16 cellular contexts compared by ENCODE assay signal in the genomic region with DNA sequence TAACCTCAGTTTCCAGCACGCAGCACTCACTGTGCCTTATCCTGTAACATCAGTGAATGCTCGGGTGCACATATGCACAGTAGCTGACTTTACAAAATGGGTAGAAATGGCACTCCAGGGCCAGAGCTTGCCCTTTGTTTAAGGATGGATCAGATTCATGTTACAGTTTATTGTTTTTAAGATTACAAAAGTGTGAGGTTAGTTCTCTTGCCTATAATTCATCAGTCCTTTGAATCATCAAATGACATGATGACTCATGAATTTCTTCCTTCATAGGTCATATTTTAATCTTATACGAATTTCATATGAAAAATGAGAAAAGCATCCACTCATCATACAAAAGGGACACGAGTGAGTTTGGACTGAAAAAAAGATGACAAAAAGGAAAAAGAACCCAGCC.
DNase-seq lines count a peak whose midpoint lies in the region; ATAC-seq and TF ChIP-seq lines count a peak whose summit lies in the region.
"Had no signal": no experiment of that assay in that cellular context is flagged by ENCODE, and none has a peak within 500 bp of the region (broad histone marks: within the 10 kb centered on the region; RNA-seq: fewer than 3 reads in every experiment).

No MANE protein-coding gene starts in this region.

- no peaks in the 10 kb centered on the region for H3K4me1 Mint-ChIP-seq in activated T-cell treated with anti-CD3 and anti-CD28 coated beads, Interleukin-2, amount 50 U/mL, for 24 hours (ENCODE audit: low read depth)
- H3K4me1 Mint-ChIP-seq: CD4-positive, CD25-positive, alpha-beta regulatory T cell; natural killer cell had no signal

- no peak overlapping the region for H3K4me3 ChIP-seq in fibroblast of the aortic adventitia (ENCODE audit: low read depth, low read length)
- peak overlapping the region; percentile 7 for H3K4me3 ChIP-seq in skeletal muscle satellite cell (ENCODE audit: low read length)
- H3K4me3 ChIP-seq: thyroid gland had no signal

- peak overlapping the region; percentile 71 for H3K4me2 ChIP-seq in skeletal muscle satellite cell (ENCODE audit: low read length)

- no peak overlapping the region for H3K4me3 Mint-ChIP-seq in activated T-cell treated with anti-CD3 and anti-CD28 coated beads, Interleukin-2, amount 50 U/mL, for 24 hours
- H3K4me3 Mint-ChIP-seq: CD4-positive, CD25-positive, alpha-beta regulatory T cell; natural killer cell had no signal

- no peaks in the 10 kb centered on the region for H3K27me3 ChIP-seq in skeletal muscle satellite cell (ENCODE audit: control insufficient read depth, insufficient read depth, low read length)
- H3K27me3 ChIP-seq: thyroid gland had no signal

- DNase-seq in HS-5 (ENCODE audit: low read depth) (peak; percentile 84), amniotic epithelial cell (ENCODE audit: low read depth) (peak; percentile 0), fibroblast of the aortic adventitia (ENCODE audit: low read depth) (peak; percentile 64), globus pallidus (ENCODE audit: low spot score) (no peak)
- DNase-seq in activated T-cell treated with anti-CD3 and anti-CD28 coated beads, Interleukin-2, amount 50 U/mL, for 24 hours = no peak
- DNase-seq: activated effector memory CD4-positive, alpha-beta T cell treated with anti-CD3 and anti-CD28 coated beads, Interleukin-2, amount 50 U/mL, for 16 hours; CD4-positive, CD25-positive, alpha-beta regulatory T cell; hippocampal formation; natural killer cell; NCI-H1092 treated with DMSO at 0.1 percent for 48 hours; retina; SW 1271; thyroid gland had no signal

- H3K9me3 Mint-ChIP-seq in activated T-cell treated with anti-CD3 and anti-CD28 coated beads, Interleukin-2, amount 50 U/mL, for 24 hours = peaks cover 9% of the 10 kb centered on the region

- H3K27me3 Mint-ChIP-seq in activated T-cell treated with anti-CD3 and anti-CD28 coated beads, Interleukin-2, amount 50 U/mL, for 24 hours = no peaks in the 10 kb centered on the region
- H3K27me3 Mint-ChIP-seq: CD4-positive, CD25-positive, alpha-beta regulatory T cell had no signal

- TF ChIP-seq CTCF in fibroblast of the aortic adventitia (IDR thresholded peaks at IDR 0.05; ENCODE audit: insufficient read depth, low read length) = no peak

- no peaks in the 10 kb centered on the region for H3K9me3 ChIP-seq in skeletal muscle satellite cell (replicated peaks; ENCODE audit: low read length)
- H3K9me3 ChIP-seq: thyroid gland had no signal

- H3K36me3 Mint-ChIP-seq in activated T-cell treated with anti-CD3 and anti-CD28 coated beads, Interleukin-2, amount 50 U/mL, for 24 hours (ENCODE audit: low read depth) = no peaks in the 10 kb centered on the region
- H3K36me3 Mint-ChIP-seq: CD4-positive, CD25-positive, alpha-beta regulatory T cell; natural killer cell had no signal

- H3K9ac ChIP-seq in skeletal muscle satellite cell (ENCODE audit: low read depth, low read length) = peak overlapping the region; percentile 14

- no peaks in the 10 kb centered on the region for H3K36me3 ChIP-seq in skeletal muscle satellite cell (ENCODE audit: insufficient read depth, low read length)
- H3K36me3 ChIP-seq: thyroid gland had no signal

- no peak overlapping the region for H3K27ac Mint-ChIP-seq in activated T-cell treated with anti-CD3 and anti-CD28 coated beads, Interleukin-2, amount 50 U/mL, for 24 hours
- H3K27ac Mint-ChIP-seq: CD4-positive, CD25-positive, alpha-beta regulatory T cell; natural killer cell had no signal

- no peak for ATAC-seq in HG03108 (IDR thresholded peaks at IDR 0.05; ENCODE audit: unreplicated experiment)
- ATAC-seq: left lobe of liver, natural killer cell had no signal

- peaks cover 19% of the 10 kb centered on the region for H3K4me1 ChIP-seq in skeletal muscle satellite cell (ENCODE audit: control insufficient read depth, insufficient read depth, low read length)
- H3K4me1 ChIP-seq: thyroid gland had no signal

Comparison
In these comparisons a context has a peak if more than half of its experiments do, and no peak if none do; other contexts are left out.
1. DNase-seq: peak in HS-5 (single experiment), amniotic epithelial cell (single experiment) and fibroblast of the aortic adventitia (single experiment); none in globus pallidus (single experiment) and activated T-cell treated with anti-CD3 and anti-CD28 coated beads, Interleukin-2, amount 50 U/mL, for 24 hours (single experiment).